In the genomic region with DNA sequence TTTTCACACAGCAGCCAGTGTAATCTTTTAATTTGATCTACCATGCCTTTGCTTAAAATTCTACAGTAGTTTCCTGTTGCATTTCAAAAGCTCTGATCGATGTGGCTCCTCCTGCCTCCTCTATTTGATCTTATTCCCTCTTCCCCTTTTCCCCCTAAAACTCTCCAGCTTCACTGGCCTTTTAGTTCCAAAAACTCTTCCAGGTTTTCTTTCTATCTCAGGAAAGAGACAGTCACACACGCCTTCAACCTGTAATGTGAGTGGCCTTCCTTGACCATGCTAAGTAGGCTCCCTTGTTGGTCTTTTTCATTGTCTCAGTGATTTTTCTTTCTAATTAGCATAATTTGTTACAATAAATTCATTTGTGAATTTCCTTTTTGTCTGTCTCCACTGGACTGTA, we compare ENCODE assay signal across 8 cellular contexts. TPM values are rescaled to one million over a fixed set of nuclear protein-coding genes. Genes with fewer than 3 reads are reported as not detected.
DNase-seq lines count a peak whose midpoint lies in the region; ATAC-seq and TF ChIP-seq lines count a peak whose summit lies in the region.

No MANE protein-coding gene starts in this region.

- no peaks in the 10 kb centered on the region for H3K9me3 ChIP-seq in skeletal muscle satellite cell (replicated peaks; ENCODE audit: low read length)

- peak; percentile 13 for DNase-seq in DMS53 (lab: John Stamatoyannopoulos, UW)
- no peak for DNase-seq in DMS53 treated with DMSO at 0.1 percent for 48 hours (lab: John Stamatoyannopoulos, UW; ENCODE audit: unreplicated experiment)
- peak; percentile 52 for DNase-seq in RKO (ENCODE audit: low spot score)
- no peak for DNase-seq in fibroblast of mammary gland (ENCODE audit: low read depth)
- DNase-seq in NCI-H1694 (lab: John Stamatoyannopoulos, UW) = no peak
- DNase-seq in HuH-7 (ENCODE audit: low spot score) = no peak

- no peak for ATAC-seq in HG02884 (IDR thresholded peaks at IDR 0.05; ENCODE audit: unreplicated experiment)

- H3K4me2 ChIP-seq in skeletal muscle satellite cell (ENCODE audit: low read length) = peak overlapping the region; percentile 88

- peaks cover 10% of the 10 kb centered on the region for H3K4me1 ChIP-seq in skeletal muscle satellite cell (ENCODE audit: control insufficient read depth, insufficient read depth, low read length)

- peak overlapping the region; percentile 80 for H3K9ac ChIP-seq in skeletal muscle satellite cell (ENCODE audit: low read depth, low read length)

- H3K36me3 ChIP-seq in skeletal muscle satellite cell (ENCODE audit: insufficient read depth, low read length) = no peaks in the 10 kb centered on the region

- no peaks in the 10 kb centered on the region for H3K27me3 ChIP-seq in skeletal muscle satellite cell (ENCODE audit: control insufficient read depth, insufficient read depth, low read length)

- peak overlapping the region; percentile 99 for H3K4me3 ChIP-seq in fibroblast of mammary gland (ENCODE audit: control insufficient read depth, low read depth, low read length)
- H3K4me3 ChIP-seq in skeletal muscle satellite cell (ENCODE audit: low read length) = peak overlapping the region; percentile 87

- no peak for TF ChIP-seq CTCF in fibroblast of mammary gland (conservative IDR thresholded peaks at IDR 0.05; ENCODE audit: control insufficient read depth, insufficient read depth, low read depth, low read length)

RNA-seq across cellular contexts. Expression of gene TEX9, which starts 1.0 kb away (rescaled TPM):
- 2.8 and 3.3 TPM in 2 replicates for total RNA-seq in skeletal muscle satellite cell (2012; rRNA removed)

Comparison
In these comparisons a context has a peak if more than half of its experiments do, and no peak if none do; other contexts are left out.
1. DNase-seq: peak in DMS53 (single experiment) and RKO (single experiment); none in DMS53 treated with DMSO at 0.1 percent for 48 hours (single experiment), fibroblast of mammary gland (single experiment), NCI-H1694 (single experiment) and HuH-7 (single experiment).